Comparison of ENCODE assay signal across 7 cellular contexts in the genomic region with DNA sequence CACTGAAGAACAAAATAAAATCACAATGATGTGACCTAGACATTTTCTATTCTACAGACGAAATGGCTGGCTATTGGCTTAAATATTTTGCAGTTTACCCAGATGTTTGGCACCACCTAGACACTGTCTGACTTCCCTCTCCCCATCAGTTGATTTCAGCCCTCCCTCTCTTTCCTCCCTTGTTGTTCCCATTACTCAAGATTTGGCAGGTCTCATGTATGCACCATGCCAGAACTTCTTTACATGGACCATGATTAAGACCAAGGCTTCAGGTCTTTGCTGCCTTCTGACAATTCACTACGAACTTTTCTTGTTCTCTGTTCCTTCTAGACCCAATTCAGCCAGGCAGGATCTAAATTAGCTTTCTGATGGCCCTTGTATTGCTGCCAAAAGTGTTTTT.
"Had no signal": no experiment of that assay in that cellular context is flagged by ENCODE, and none has a peak within 500 bp of the region (broad histone marks: within the 10 kb centered on the region; RNA-seq: fewer than 3 reads in every experiment).

No MANE protein-coding gene starts in this region.

- ATAC-seq: HepG2, K562 had no signal

- FAIRE-seq: HepG2, HTR-8/SVneo, K562 had no signal

- H3K4me3 ChIP-seq: K562 had no signal

- H3K4me3 Mint-ChIP-seq: IgD-negative memory B cell had no signal

- H3K27ac Mint-ChIP-seq: IgD-negative memory B cell had no signal

- DNase-seq: IMR-90, KBM-7 had no signal

- H3K27ac ChIP-seq: HL-60 had no signal
